24 cellular contexts compared by ENCODE assay signal in genomic region chr3:62261121-62261520, GRCh38.
DNase-seq lines count a peak whose midpoint lies in the region; ATAC-seq and TF ChIP-seq lines count a peak whose summit lies in the region.
"Had no signal": no experiment of that assay in that cellular context is flagged by ENCODE, and none has a peak within 500 bp of the region (broad histone marks: within the 10 kb centered on the region; RNA-seq: fewer than 3 reads in every experiment).

No MANE protein-coding gene starts in this region.

- H3K4me3 ChIP-seq in heart left ventricle: no peak overlapping the region
- H3K4me3 ChIP-seq in testis: no peak overlapping the region
- H3K4me3 ChIP-seq: vagina had no signal

- H3K27ac ChIP-seq in heart left ventricle (peak overlapping the region in 1 of 12 donors; percentile 6), epithelial cell of prostate (no peak overlapping the region), testis (peak overlapping the region; percentile 69 to 72)
- H3K27ac ChIP-seq: vagina had no signal

- no peak overlapping the region for H3K4me3 Mint-ChIP-seq in activated naive CD4-positive, alpha-beta T cell treated with anti-CD3 and anti-CD28 coated beads, Interleukin-2, amount 10 ng/mL, durations not matched to agents 7 days and 5 days
- H3K4me3 Mint-ChIP-seq: activated naive CD8-positive, alpha-beta T cell; HFFc6; natural killer cell; stimulated activated effector memory CD8-positive, alpha-beta T cell treated with anti-CD3 and anti-CD28 coated beads, Interleukin-12 subunit alpha, Interleukin-12 subunit beta, amount 100 ng/mL, for 72 hours had no signal

- ATAC-seq in heart left ventricle: peak; percentile 44 to 77 (median 76)
- ATAC-seq in Right ventricle myocardium inferior: no peak
- ATAC-seq: left lobe of liver; natural killer cell; stimulated activated effector memory CD8-positive, alpha-beta T cell treated with anti-CD3 and anti-CD28 coated beads, Interleukin-12 subunit alpha, Interleukin-12 subunit beta, amount 100 ng/mL, for 72 hours had no signal

- TF ChIP-seq POLR2A in heart left ventricle (IDR thresholded peaks at IDR 0.05) (no peak), testis (IDR thresholded peaks at IDR 0.05) (no peak)

- H3K36me3 ChIP-seq in heart left ventricle (peaks cover 0 to 35% (median 16%) of the 10 kb centered on the region in 9 donors), testis (ENCODE audit: low read depth, missing control alignments) (no peaks in the 10 kb centered on the region)
- H3K36me3 ChIP-seq: BE2C had no signal

- CTCF ChIA-PET in activated naive CD4-positive, alpha-beta T cell treated with anti-CD3 and anti-CD28 coated beads, Interleukin-2, amount 10 ng/mL, durations not matched to agents 7 days and 5 days (lab: Charles Lee): no interaction called here

- TF ChIP-seq CTCF in heart left ventricle (IDR thresholded peaks at IDR 0.05) (no peak), testis (IDR thresholded peaks at IDR 0.05) (no peak)

- H3K4me1 ChIP-seq in heart left ventricle (peaks cover 0 to 20% (median 0%) of the 10 kb centered on the region in 12 donors), testis (peaks cover 8% of the 10 kb centered on the region)
- H3K4me1 ChIP-seq: vagina had no signal

- H3K27me3 ChIP-seq in heart left ventricle (no peaks in the 10 kb centered on the region), testis (no peaks in the 10 kb centered on the region)
- H3K27me3 ChIP-seq: BE2C, vagina had no signal

- intact Hi-C loops in heart left ventricle (cut with DNase I) (no loop called here), Right ventricle myocardium inferior (cut with DNase I) (no loop called here), testis (cut with DNase I; ENCODE audit: low total_unique reads) (no loop called here)

- no peak overlapping the region for H3K27ac Mint-ChIP-seq in activated naive CD4-positive, alpha-beta T cell treated with anti-CD3 and anti-CD28 coated beads, Interleukin-2, amount 10 ng/mL, durations not matched to agents 7 days and 5 days
- H3K27ac Mint-ChIP-seq: activated naive CD8-positive, alpha-beta T cell; HFFc6; natural killer cell; stimulated activated effector memory CD8-positive, alpha-beta T cell treated with anti-CD3 and anti-CD28 coated beads, Interleukin-12 subunit alpha, Interleukin-12 subunit beta, amount 100 ng/mL, for 72 hours had no signal

- H3K27me3 Mint-ChIP-seq in activated naive CD4-positive, alpha-beta T cell treated with anti-CD3 and anti-CD28 coated beads, Interleukin-2, amount 10 ng/mL, durations not matched to agents 7 days and 5 days: no peaks in the 10 kb centered on the region

- DNase-seq in heart left ventricle: no peak
- no peak for DNase-seq in Right ventricle myocardium inferior (ENCODE audit: missing footprints)
- peak; percentile 59 for DNase-seq in NCI-H146 treated with DMSO at 0.1 percent for 48 hours (lab: John Stamatoyannopoulos, UW; ENCODE audit: unreplicated experiment)
- peak; percentile 73 for DNase-seq in epithelial cell of prostate (ENCODE audit: low read depth, low spot score)
- DNase-seq in testis: peak; percentile 47
- DNase-seq in T-helper 9 cell: no peak
- no peak for DNase-seq in COR-L47 (lab: John Stamatoyannopoulos, UW)
- no peak for DNase-seq in activated naive CD4-positive, alpha-beta T cell treated with anti-CD3 and anti-CD28 coated beads, Interleukin-2, amount 10 ng/mL, durations not matched to agents 7 days and 5 days
- DNase-seq: activated CD4-positive, alpha-beta T cell treated with anti-CD3 and anti-CD28 coated beads, Interleukin-2, amount 50 U/mL, for 4 hours; activated CD8-positive, alpha-beta memory T cell treated with anti-CD3 and anti-CD28 coated beads, Interleukin-2, amount 50 U/mL, for 4 hours; aorta; central memory CD4-positive, alpha-beta T cell; DMS79; head of caudate nucleus; HFFc6; midbrain; natural killer cell; NCI-H187 treated with DMSO at 0.1 percent for 48 hours; NCI-H226 had no signal

- no peaks in the 10 kb centered on the region for H3K36me3 Mint-ChIP-seq in activated naive CD4-positive, alpha-beta T cell treated with anti-CD3 and anti-CD28 coated beads, Interleukin-2, amount 10 ng/mL, durations not matched to agents 7 days and 5 days
- H3K36me3 Mint-ChIP-seq: activated naive CD8-positive, alpha-beta T cell; natural killer cell; stimulated activated effector memory CD8-positive, alpha-beta T cell treated with anti-CD3 and anti-CD28 coated beads, Interleukin-12 subunit alpha, Interleukin-12 subunit beta, amount 100 ng/mL, for 72 hours had no signal

- H3K9me3 Mint-ChIP-seq in activated naive CD4-positive, alpha-beta T cell treated with anti-CD3 and anti-CD28 coated beads, Interleukin-2, amount 10 ng/mL, durations not matched to agents 7 days and 5 days: no peaks in the 10 kb centered on the region
- H3K9me3 Mint-ChIP-seq: HFFc6; stimulated activated effector memory CD8-positive, alpha-beta T cell treated with anti-CD3 and anti-CD28 coated beads, Interleukin-12 subunit alpha, Interleukin-12 subunit beta, amount 100 ng/mL, for 72 hours had no signal

- H3K9me3 ChIP-seq in heart left ventricle: no peaks in the 10 kb centered on the region
- H3K9me3 ChIP-seq in testis: no peaks in the 10 kb centered on the region
- H3K9me3 ChIP-seq: BE2C, vagina had no signal

- H3K4me1 Mint-ChIP-seq in activated naive CD4-positive, alpha-beta T cell treated with anti-CD3 and anti-CD28 coated beads, Interleukin-2, amount 10 ng/mL, durations not matched to agents 7 days and 5 days: no peaks in the 10 kb centered on the region
- H3K4me1 Mint-ChIP-seq: natural killer cell; stimulated activated effector memory CD8-positive, alpha-beta T cell treated with anti-CD3 and anti-CD28 coated beads, Interleukin-12 subunit alpha, Interleukin-12 subunit beta, amount 100 ng/mL, for 72 hours had no signal

- 51 to 57% (median 54%) methylated on average over 3 of the region's 3 CpGs for WGBS in heart left ventricle, 4 donors
- 52 to 61% methylated on average over 3 of the region's 3 CpGs for WGBS in testis, 2 donors

Comparison
In these comparisons a context has a peak if more than half of its experiments do, and no peak if none do; other contexts are left out.
1. DNase-seq: peak in NCI-H146 treated with DMSO at 0.1 percent for 48 hours (single experiment), epithelial cell of prostate (single experiment) and testis (single experiment); none in heart left ventricle (0 of 5), Right ventricle myocardium inferior (single experiment), T-helper 9 cell (single experiment), COR-L47 (single experiment) and activated naive CD4-positive, alpha-beta T cell treated with anti-CD3 and anti-CD28 coated beads, Interleukin-2, amount 10 ng/mL, durations not matched to agents 7 days and 5 days (single experiment).